7 cellular contexts compared by ENCODE assay signal in genomic region chr10:113093188-113094113, GRCh38.
A peak's percentile ranks its signal among the peaks of the same experiment; 100 is the strongest.
DNase-seq lines count a peak whose midpoint lies in the region; ATAC-seq and TF ChIP-seq lines count a peak whose summit lies in the region.

No MANE protein-coding gene starts in this region.

- H3K36me3 ChIP-seq in mammary epithelial cell (ENCODE audit: insufficient read depth, low read length), result peaks cover 3% of the 10 kb centered on the region

- H3K27ac ChIP-seq in mammary epithelial cell (ENCODE audit: insufficient read depth, low read depth, low read length), result peak overlapping the region; percentile 68

- no peak overlapping the region for H3K4me3 ChIP-seq in mammary epithelial cell (replicated peaks in 1 of 3; ENCODE audit: insufficient read depth in 1 of 3, low read depth in 2 of 3, low read length in 3 of 3)

- H3K27me3 ChIP-seq in mammary epithelial cell (ENCODE audit: insufficient read depth, low read length), result no peaks in the 10 kb centered on the region

- WGBS in mammary epithelial cell (ENCODE audit: low coverage, missing lambda C conversion rate), result 52% methylated on average over 10 of the region's 10 CpGs

- peak overlapping the region; percentile 61 for H3K4me2 ChIP-seq in mammary epithelial cell (ENCODE audit: insufficient read depth, low read depth, low read length)

- BruUV-seq in mammary epithelial cell (replicated peaks; lab: Mats Ljungman, UMichigan), result no TSS peak

- no peak for TF ChIP-seq CTCF in mammary epithelial cell (conservative IDR thresholded peaks at IDR 0.05 in 1 of 2, IDR thresholded peaks at IDR 0.05 in 1 of 2; ENCODE audit: extremely low read depth in 1 of 2, insufficient read depth in 1 of 2, low read depth in 1 of 2, low read length in 2 of 2)

- no peak overlapping the region for H2AFZ ChIP-seq in mammary epithelial cell (ENCODE audit: low read depth, low read length)

- peak; percentile 59 for ATAC-seq in GM19351 (IDR thresholded peaks at IDR 0.05; ENCODE audit: unreplicated experiment)

- intact Hi-C loops in mammary epithelial cell (cut with micrococcal nuclease) (no loop called here), cardiac septum (cut with DNase I) (no loop called here)

- no peaks in the 10 kb centered on the region for H4K20me1 ChIP-seq in mammary epithelial cell (ENCODE audit: insufficient read depth, low read length)

- dilution Hi-C loops in mammary epithelial cell (cut with HindIII; ENCODE audit: low sequenced_read_pairs), result no loop called here

- H3K9ac ChIP-seq in mammary epithelial cell (ENCODE audit: insufficient read depth, low read length), result no peak overlapping the region

- no peaks in the 10 kb centered on the region for H3K9me3 ChIP-seq in mammary epithelial cell (replicated peaks; ENCODE audit: insufficient read depth, low read length)

- peaks cover 23% of the 10 kb centered on the region for H3K79me2 ChIP-seq in mammary epithelial cell (ENCODE audit: insufficient read depth, low read length)

- peaks cover 19% of the 10 kb centered on the region for H3K4me1 ChIP-seq in mammary epithelial cell (ENCODE audit: insufficient read depth, low read length)

- CTCF ChIA-PET in mammary epithelial cell (lab: Charles Lee; ENCODE audit: low non-redundant PET), result no interaction called here

- DNase-seq in HPDE6-E6E7 (ENCODE audit: extremely low spot score) (peak; percentile 66), mammary epithelial cell (peak; percentile 85), renal cortical epithelial cell (ENCODE audit: low read depth) (peak; percentile 92), cardiac septum (ENCODE audit: low spot score) (no peak), GM19238 (ENCODE audit: insufficient read length, low spot score) (no peak)
- no peak for DNase-seq in NK-92 treated with Interleukin-12 subunit alpha and Interleukin-12 subunit beta, amount 100 ng/mL, for 24 hours (lab: John Stamatoyannopoulos, UW)

- in situ Hi-C loops in mammary epithelial cell (cut with MboI; ENCODE audit: low sequenced_read_pairs in 2 of 2), result no loop called here

Comparison
In these comparisons a context has a peak if more than half of its experiments do, and no peak if none do; other contexts are left out.
1. DNase-seq: peak in HPDE6-E6E7 (single experiment), mammary epithelial cell (single experiment) and renal cortical epithelial cell (single experiment); none in cardiac septum (single experiment), NK-92 treated with Interleukin-12 subunit alpha and Interleukin-12 subunit beta, amount 100 ng/mL, for 24 hours (single experiment) and GM19238 (single experiment).